ENCODE assay signal across 18 cellular contexts in genomic region chr5:44565872-44566271, GRCh38.
DNase-seq lines count a peak whose midpoint lies in the region; ATAC-seq, FAIRE-seq and TF ChIP-seq lines count a peak whose summit lies in the region.
"Had no signal": no experiment of that assay in that cellular context is flagged by ENCODE, and none has a peak within 500 bp of the region (broad histone marks: within the 10 kb centered on the region; RNA-seq: fewer than 3 reads in every experiment).

No MANE protein-coding gene starts in this region.

- no peaks in the 10 kb centered on the region for H3K9me3 Mint-ChIP-seq in neural progenitor cell
- H3K9me3 Mint-ChIP-seq in T-helper 2 cell treated with Interferon-gamma antibody and Interleukin-4, amounts not matched to agents 5 μg/mL and 100 μg/mL, for 36 hours = peaks cover 3% of the 10 kb centered on the region

- H3K9me2 ChIP-seq in PC-3 (replicated peaks; ENCODE audit: low read length) = no peaks in the 10 kb centered on the region

- no peaks in the 10 kb centered on the region for H3K4me1 Mint-ChIP-seq in neural progenitor cell
- no peaks in the 10 kb centered on the region for H3K4me1 Mint-ChIP-seq in T-helper 2 cell treated with Interferon-gamma antibody and Interleukin-4, amounts not matched to agents 5 μg/mL and 100 μg/mL, for 36 hours (ENCODE audit: low read depth)
- H3K4me1 Mint-ChIP-seq: CD8-positive, alpha-beta memory T cell had no signal

- peak; percentile 10 for DNase-seq in ELF-1 (ENCODE audit: low read depth, low spot score)
- peak; percentile 24 for DNase-seq in PC-3
- peak; percentile 30 for DNase-seq in fibroblast of gingiva (ENCODE audit: low read depth)
- DNase-seq in neural progenitor cell (ENCODE audit: low spot score) = no peak
- DNase-seq in NCI-H2171 treated with DMSO at 0.1 percent for 48 hours (lab: John Stamatoyannopoulos, UW) = no peak
- DNase-seq in upper lobe of right lung = no peak
- no peak for DNase-seq in T-helper 2 cell treated with Interferon-gamma antibody and Interleukin-4, amounts not matched to agents 5 μg/mL and 100 μg/mL, for 36 hours (ENCODE audit: low spot score)
- no peak for DNase-seq in GM19239 (ENCODE audit: insufficient read length, low spot score)
- DNase-seq: BE2C; CD8-positive, alpha-beta memory T cell; DND-41; IMR-90; Kasumi-1; NCI-H1436; NCI-H2029 treated with DMSO at 0.1 percent for 48 hours; NCI-H526 had no signal

- intact Hi-C loops in PC-3 (cut with micrococcal nuclease) = no loop called here
- intact Hi-C loops in upper lobe of right lung (cut with DNase I) = no loop called here

- ATAC-seq in PC-3 = no peak
- ATAC-seq in upper lobe of right lung = no peak

- no peaks in the 10 kb centered on the region for H3K9me3 ChIP-seq in PC-3 (ENCODE audit: low read length)
- no peaks in the 10 kb centered on the region for H3K9me3 ChIP-seq in neural progenitor cell (ENCODE audit: low read depth)
- H3K9me3 ChIP-seq in upper lobe of right lung = no peaks in the 10 kb centered on the region
- H3K9me3 ChIP-seq: BE2C, HAP-1 had no signal

- POLR2A ChIA-PET in PC-3 (lab: Charles Lee; ENCODE audit: unreplicated experiment) = no interaction called here

- FAIRE-seq in GM19239 (lab: Jason Lieb, UNC) = no peak

- CTCF ChIA-PET in PC-3 (lab: Charles Lee) = no interaction called here

- H3F3A ChIP-seq in PC-3 (ENCODE audit: low read length, unreplicated experiment) (no peaks in the 10 kb centered on the region), neural progenitor cell (ENCODE audit: low read depth) (no peaks in the 10 kb centered on the region)

- no peaks in the 10 kb centered on the region for H3K36me3 ChIP-seq in PC-3 (ENCODE audit: low read depth, low read length)
- H3K36me3 ChIP-seq in neural progenitor cell = no peaks in the 10 kb centered on the region
- no peaks in the 10 kb centered on the region for H3K36me3 ChIP-seq in upper lobe of right lung
- H3K36me3 ChIP-seq: BE2C, HAP-1 had no signal

- H4K20me1 ChIP-seq in PC-3 (ENCODE audit: low read length) (no peaks in the 10 kb centered on the region), neural progenitor cell (ENCODE audit: low read depth) (no peaks in the 10 kb centered on the region)

- BruUV-seq in PC-3 (replicated peaks; lab: Mats Ljungman, UMichigan) = no TSS peak

- no peak overlapping the region for H3K4me2 ChIP-seq in PC-3 (ENCODE audit: low read length)
- no peak overlapping the region for H3K4me2 ChIP-seq in neural progenitor cell

- H3K79me2 ChIP-seq in PC-3 (ENCODE audit: low read length) (no peaks in the 10 kb centered on the region), neural progenitor cell (ENCODE audit: low read depth) (no peaks in the 10 kb centered on the region)

- no peak overlapping the region for H3K4me3 ChIP-seq in PC-3 (ENCODE audit: low read length)
- no peak overlapping the region for H3K4me3 ChIP-seq in neural progenitor cell
- H3K4me3 ChIP-seq in upper lobe of right lung = no peak overlapping the region
- H3K4me3 ChIP-seq: HAP-1 had no signal

- no peak overlapping the region for H3K9ac ChIP-seq in PC-3 (ENCODE audit: low read length)
- no peak overlapping the region for H3K9ac ChIP-seq in neural progenitor cell

- no peak for TF ChIP-seq CTCF in PC-3 (conservative IDR thresholded peaks at IDR 0.05; ENCODE audit: low read depth, low read length)
- TF ChIP-seq CTCF in neural progenitor cell (IDR thresholded peaks at IDR 0.05) = no peak
- no peak for TF ChIP-seq CTCF in upper lobe of right lung (IDR thresholded peaks at IDR 0.05)

- no peak overlapping the region for H2AFZ ChIP-seq in PC-3 (ENCODE audit: low read length)
- peak overlapping the region; percentile 43 for H2AFZ ChIP-seq in neural progenitor cell (replicated peaks)

- no peaks in the 10 kb centered on the region for H3K27me3 Mint-ChIP-seq in neural progenitor cell (ENCODE audit: insufficient read depth, low read depth)
- no peaks in the 10 kb centered on the region for H3K27me3 Mint-ChIP-seq in T-helper 2 cell treated with Interferon-gamma antibody and Interleukin-4, amounts not matched to agents 5 μg/mL and 100 μg/mL, for 36 hours (ENCODE audit: low read depth)
- H3K27me3 Mint-ChIP-seq: CD8-positive, alpha-beta memory T cell had no signal

- H3K4me1 ChIP-seq in PC-3 (ENCODE audit: insufficient read depth, low read length) (no peaks in the 10 kb centered on the region), neural progenitor cell (no peaks in the 10 kb centered on the region), upper lobe of right lung (no peaks in the 10 kb centered on the region)
- H3K4me1 ChIP-seq: BE2C, HAP-1 had no signal

- H3K4me3 Mint-ChIP-seq in neural progenitor cell = no peak overlapping the region
- H3K4me3 Mint-ChIP-seq in T-helper 2 cell treated with Interferon-gamma antibody and Interleukin-4, amounts not matched to agents 5 μg/mL and 100 μg/mL, for 36 hours = no peak overlapping the region
- H3K4me3 Mint-ChIP-seq: CD8-positive, alpha-beta memory T cell had no signal

- no peaks in the 10 kb centered on the region for H3K36me3 Mint-ChIP-seq in neural progenitor cell
- H3K36me3 Mint-ChIP-seq in T-helper 2 cell treated with Interferon-gamma antibody and Interleukin-4, amounts not matched to agents 5 μg/mL and 100 μg/mL, for 36 hours (ENCODE audit: low read depth) = no peaks in the 10 kb centered on the region
- H3K36me3 Mint-ChIP-seq: CD8-positive, alpha-beta memory T cell had no signal

- no peaks in the 10 kb centered on the region for H3K27me3 ChIP-seq in PC-3 (ENCODE audit: low read length)
- H3K27me3 ChIP-seq in neural progenitor cell = no peaks in the 10 kb centered on the region
- no peaks in the 10 kb centered on the region for H3K27me3 ChIP-seq in upper lobe of right lung
- H3K27me3 ChIP-seq: BE2C had no signal

- no peak overlapping the region for H3K27ac Mint-ChIP-seq in neural progenitor cell
- H3K27ac Mint-ChIP-seq in T-helper 2 cell treated with Interferon-gamma antibody and Interleukin-4, amounts not matched to agents 5 μg/mL and 100 μg/mL, for 36 hours = no peak overlapping the region
- H3K27ac Mint-ChIP-seq: CD8-positive, alpha-beta memory T cell had no signal

- no peak overlapping the region for H3K27ac ChIP-seq in PC-3 (ENCODE audit: low read length)
- H3K27ac ChIP-seq in neural progenitor cell = no peak overlapping the region
- no peak overlapping the region for H3K27ac ChIP-seq in upper lobe of right lung
- H3K27ac ChIP-seq: RWPE1 had no signal

Comparison
In these comparisons a context has a peak if more than half of its experiments do, and no peak if none do; other contexts are left out.
1. DNase-seq: peak in ELF-1 (single experiment), PC-3 (single experiment) and fibroblast of gingiva (single experiment); none in neural progenitor cell (single experiment), NCI-H2171 treated with DMSO at 0.1 percent for 48 hours (single experiment), upper lobe of right lung (single experiment), T-helper 2 cell treated with Interferon-gamma antibody and Interleukin-4, amounts not matched to agents 5 μg/mL and 100 μg/mL, for 36 hours (single experiment) and GM19239 (single experiment).